ENCODE assay signal across 6 cellular contexts in genomic region chr15:74359376-74359775, GRCh38. TPM values are rescaled to one million over a fixed set of nuclear protein-coding genes. Genes with fewer than 3 reads are reported as not detected.
"Had no signal": no experiment of that assay in that cellular context is flagged by ENCODE, and none has a peak within 500 bp of the region (broad histone marks: within the 10 kb centered on the region; RNA-seq: fewer than 3 reads in every experiment).

No MANE protein-coding gene starts in this region.

RNA-seq across cellular contexts. Expression of gene CYP11A1, which starts 8.1 kb away (rescaled TPM):
- total RNA-seq: dermis microvascular lymphatic vessel endothelial cell, glomerular endothelial cell, occipital lobe, pulmonary artery endothelial cell had no signal
- polyA plus RNA-seq: mammary epithelial cell, neural cell had no signal
